In the genomic region with DNA sequence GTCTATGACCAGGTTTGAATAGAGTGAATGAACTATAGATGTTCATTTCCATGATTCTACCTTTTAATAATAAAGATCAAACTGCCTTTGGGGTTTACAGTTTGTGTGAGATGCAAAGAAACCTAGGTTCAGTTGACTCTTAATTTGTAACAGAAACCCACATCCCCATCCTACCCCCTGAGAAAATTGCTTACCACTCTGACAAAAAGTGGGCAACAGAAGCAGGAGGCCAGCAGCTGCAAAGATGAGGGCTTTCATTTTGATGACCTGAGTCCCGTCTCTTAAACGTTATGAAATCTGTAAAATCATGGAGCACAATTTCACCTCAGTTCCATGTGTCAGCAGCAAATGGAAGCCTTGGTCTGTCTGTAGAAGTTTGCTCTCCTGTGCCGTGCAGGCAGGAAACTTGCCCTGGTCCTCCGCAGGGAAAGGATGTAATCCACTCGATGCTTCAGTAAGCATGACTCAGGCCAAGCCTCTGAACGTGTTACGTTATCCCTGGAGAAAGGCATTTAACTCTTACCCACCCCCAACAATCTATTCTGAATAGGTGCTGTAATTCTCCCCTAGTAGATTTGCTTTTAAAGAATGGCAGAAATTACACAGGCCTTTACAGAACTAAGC, we compare ENCODE assay signal across 2 cellular contexts.
TF ChIP-seq lines count a peak whose summit lies in the region.

A gene with protein sequence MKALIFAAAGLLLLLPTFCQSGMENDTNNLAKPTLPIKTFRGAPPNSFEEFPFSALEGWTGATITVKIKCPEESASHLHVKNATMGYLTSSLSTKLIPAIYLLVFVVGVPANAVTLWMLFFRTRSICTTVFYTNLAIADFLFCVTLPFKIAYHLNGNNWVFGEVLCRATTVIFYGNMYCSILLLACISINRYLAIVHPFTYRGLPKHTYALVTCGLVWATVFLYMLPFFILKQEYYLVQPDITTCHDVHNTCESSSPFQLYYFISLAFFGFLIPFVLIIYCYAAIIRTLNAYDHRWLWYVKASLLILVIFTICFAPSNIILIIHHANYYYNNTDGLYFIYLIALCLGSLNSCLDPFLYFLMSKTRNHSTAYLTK (minus strand): TSS at position 431 of the 624 bp plus-strand sequence. CDS start 173 bp downstream, at position 258.

TF ChIP-seq in A549, 52 proteins besides CTCF, POLR2A, EP300 and RAD21 (continued from another document):
- TF ChIP-seq, protein P1, sequence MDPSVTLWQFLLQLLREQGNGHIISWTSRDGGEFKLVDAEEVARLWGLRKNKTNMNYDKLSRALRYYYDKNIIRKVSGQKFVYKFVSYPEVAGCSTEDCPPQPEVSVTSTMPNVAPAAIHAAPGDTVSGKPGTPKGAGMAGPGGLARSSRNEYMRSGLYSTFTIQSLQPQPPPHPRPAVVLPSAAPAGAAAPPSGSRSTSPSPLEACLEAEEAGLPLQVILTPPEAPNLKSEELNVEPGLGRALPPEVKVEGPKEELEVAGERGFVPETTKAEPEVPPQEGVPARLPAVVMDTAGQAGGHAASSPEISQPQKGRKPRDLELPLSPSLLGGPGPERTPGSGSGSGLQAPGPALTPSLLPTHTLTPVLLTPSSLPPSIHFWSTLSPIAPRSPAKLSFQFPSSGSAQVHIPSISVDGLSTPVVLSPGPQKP (IDR thresholded peaks at IDR 0.05; ENCODE audit: low read depth, low read length), result no peak
- TF ChIP-seq MAX (IDR thresholded peaks at IDR 0.05) (peak; percentile 54), FOSL2 (IDR thresholded peaks at IDR 0.05) (no peak), FOSL2 (CRISPR knock-in tag; IDR thresholded peaks at IDR 0.05) (peak; percentile 57), JUN (IDR thresholded peaks at IDR 0.05) (peak in 1 of 2 experiments; percentile 34; a peak in 1 of 5 replicates)
TF ChIP-seq in A549: peak in this region for 5.

TF ChIP-seq in K562, 482 proteins besides CTCF, POLR2A, EP300 and RAD21:
- TF ChIP-seq ZNF318 (IDR thresholded peaks at IDR 0.05; ENCODE audit: borderline replicate concordance in 1 of 2, low read depth in 1 of 2) (no peak), ZNF316 (IDR thresholded peaks at IDR 0.05) (peak; percentile 23; the same call in 1 of the 2 replicates), JUND (IDR thresholded peaks at IDR 0.05; ENCODE audit: borderline replicate concordance, low read depth, low read length) (peak; percentile 22; the same call in 1 of the 2 replicates), JUND (tag; IDR thresholded peaks at IDR 0.05; ENCODE audit: borderline replicate concordance, low read depth, low read length) (peak; percentile 19; the same call in 2 of the 3 replicates), ZNF830 (CRISPR knock-in tag; IDR thresholded peaks at IDR 0.05) (no peak), CTBP1 (IDR thresholded peaks at IDR 0.05; ENCODE audit: borderline replicate concordance) (peak; percentile 52; the same call in 1 of the 2 replicates), EP400 (IDR thresholded peaks at IDR 0.05) (0 out of 2 replicates have a peak, but pooled peaks have one; percentile 13), ZNF592 (IDR thresholded peaks at IDR 0.05) (peak; percentile 26; the same call in 1 of the 2 replicates), POLR3A (IDR thresholded peaks at IDR 0.05; ENCODE audit: borderline replicate concordance, extremely low read depth, insufficient read depth, insufficient read length) (no peak), HNRNPUL1 (IDR thresholded peaks at IDR 0.05; ENCODE audit: low read length) (no peak), C11orf30 (IDR thresholded peaks at IDR 0.05; ENCODE audit: low read depth) (peak; percentile 33; the same call in 1 of the 2 replicates), NFE2 (IDR thresholded peaks at IDR 0.05; ENCODE audit: low read depth) (peak; percentile 71), RCOR1 (IDR thresholded peaks at IDR 0.05; ENCODE audit: borderline replicate concordance in 1 of 2, low read depth in 2 of 2, low read length in 2 of 2) (peak in 1 of 2 experiments; percentile 49; a peak in 1 of 4 replicates)
- TF ChIP-seq, protein P2, sequence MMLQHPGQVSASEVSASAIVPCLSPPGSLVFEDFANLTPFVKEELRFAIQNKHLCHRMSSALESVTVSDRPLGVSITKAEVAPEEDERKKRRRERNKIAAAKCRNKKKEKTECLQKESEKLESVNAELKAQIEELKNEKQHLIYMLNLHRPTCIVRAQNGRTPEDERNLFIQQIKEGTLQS (IDR thresholded peaks at IDR 0.05), result peak; percentile 52; the same call in 1 of the 2 replicates
- TF ChIP-seq, protein P2 (CRISPR knock-in tag; conservative IDR thresholded peaks at IDR 0.05), result no peak
- TF ChIP-seq, protein P3, sequence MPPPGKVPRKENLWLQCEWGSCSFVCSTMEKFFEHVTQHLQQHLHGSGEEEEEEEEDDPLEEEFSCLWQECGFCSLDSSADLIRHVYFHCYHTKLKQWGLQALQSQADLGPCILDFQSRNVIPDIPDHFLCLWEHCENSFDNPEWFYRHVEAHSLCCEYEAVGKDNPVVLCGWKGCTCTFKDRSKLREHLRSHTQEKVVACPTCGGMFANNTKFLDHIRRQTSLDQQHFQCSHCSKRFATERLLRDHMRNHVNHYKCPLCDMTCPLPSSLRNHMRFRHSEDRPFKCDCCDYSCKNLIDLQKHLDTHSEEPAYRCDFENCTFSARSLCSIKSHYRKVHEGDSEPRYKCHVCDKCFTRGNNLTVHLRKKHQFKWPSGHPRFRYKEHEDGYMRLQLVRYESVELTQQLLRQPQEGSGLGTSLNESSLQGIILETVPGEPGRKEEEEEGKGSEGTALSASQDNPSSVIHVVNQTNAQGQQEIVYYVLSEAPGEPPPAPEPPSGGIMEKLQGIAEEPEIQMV (tag; conservative IDR thresholded peaks at IDR 0.05; ENCODE audit: low read depth), result no peak
